Comparison of ENCODE assay signal across 1 cellular context in genomic region chr19:18110833-18111232, GRCh38.
TF ChIP-seq lines count a peak whose summit lies in the region.

No MANE protein-coding gene starts in this region.

TF ChIP-seq in HCT116, 20 proteins besides CTCF, POLR2A, EP300 and RAD21 (continued from another document):
- TF ChIP-seq REST (IDR thresholded peaks at IDR 0.05; ENCODE audit: low read depth) (no peak), EZH2phosphoT487 (IDR thresholded peaks at IDR 0.05; ENCODE audit: borderline replicate concordance) (no peak), ATF3 (IDR thresholded peaks at IDR 0.05) (no peak)
TF ChIP-seq in HCT116: peak in this region for 0.
